Comparison of ENCODE assay signal across 8 cellular contexts in the genomic region with DNA sequence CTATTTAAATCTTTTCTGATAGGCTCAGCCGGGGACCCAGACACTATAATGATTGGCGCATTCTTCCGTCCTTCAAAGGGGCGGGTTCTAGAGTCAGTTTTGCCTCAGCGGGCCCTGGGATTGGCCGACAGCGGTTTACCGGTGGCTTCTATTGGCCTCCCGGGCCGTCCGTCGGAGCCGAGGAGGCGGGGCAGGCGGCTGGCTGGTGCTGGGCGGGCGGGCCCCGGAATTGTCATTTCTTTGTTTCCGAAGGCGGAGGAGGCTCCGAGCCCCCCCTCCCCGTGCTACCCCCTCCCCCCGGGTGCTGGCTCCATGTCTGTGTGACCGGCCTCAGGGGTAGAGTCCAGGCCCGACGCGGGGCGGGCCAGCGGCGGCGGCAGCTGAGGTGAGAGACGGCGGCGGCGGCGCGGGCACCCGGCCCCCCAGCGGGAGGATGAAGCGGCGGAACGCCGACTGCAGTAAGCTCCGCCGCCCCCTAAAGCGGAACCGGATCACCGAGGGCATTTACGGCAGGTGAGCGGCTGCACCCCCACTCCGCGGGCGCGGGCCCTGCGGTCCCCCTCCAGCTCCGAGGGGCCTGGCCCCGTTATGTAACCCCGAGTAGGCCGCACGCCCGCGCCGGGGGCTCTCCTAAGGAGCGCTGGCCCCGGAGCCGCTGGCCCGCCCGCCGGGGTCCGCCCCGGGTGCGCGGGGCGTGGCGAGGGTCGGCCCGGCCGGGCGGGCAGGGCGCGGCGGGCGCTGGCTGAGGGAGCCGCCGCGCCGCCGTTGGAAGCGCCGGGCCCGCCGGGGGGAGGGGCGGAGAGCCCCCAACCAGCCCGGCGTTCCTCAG. TPM values are rescaled to one million over a fixed set of nuclear protein-coding genes. Genes with fewer than 3 reads are reported as not detected.
DNase-seq lines count a peak whose midpoint lies in the region; ATAC-seq and TF ChIP-seq lines count a peak whose summit lies in the region.

A gene with protein sequence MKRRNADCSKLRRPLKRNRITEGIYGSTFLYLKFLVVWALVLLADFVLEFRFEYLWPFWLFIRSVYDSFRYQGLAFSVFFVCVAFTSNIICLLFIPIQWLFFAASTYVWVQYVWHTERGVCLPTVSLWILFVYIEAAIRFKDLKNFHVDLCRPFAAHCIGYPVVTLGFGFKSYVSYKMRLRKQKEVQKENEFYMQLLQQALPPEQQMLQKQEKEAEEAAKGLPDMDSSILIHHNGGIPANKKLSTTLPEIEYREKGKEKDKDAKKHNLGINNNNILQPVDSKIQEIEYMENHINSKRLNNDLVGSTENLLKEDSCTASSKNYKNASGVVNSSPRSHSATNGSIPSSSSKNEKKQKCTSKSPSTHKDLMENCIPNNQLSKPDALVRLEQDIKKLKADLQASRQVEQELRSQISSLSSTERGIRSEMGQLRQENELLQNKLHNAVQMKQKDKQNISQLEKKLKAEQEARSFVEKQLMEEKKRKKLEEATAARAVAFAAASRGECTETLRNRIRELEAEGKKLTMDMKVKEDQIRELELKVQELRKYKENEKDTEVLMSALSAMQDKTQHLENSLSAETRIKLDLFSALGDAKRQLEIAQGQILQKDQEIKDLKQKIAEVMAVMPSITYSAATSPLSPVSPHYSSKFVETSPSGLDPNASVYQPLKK (plus strand): TSS at position 232 of the 829 bp plus-strand sequence. CDS start 202 bp downstream, at position 434.

- POLR2A ChIA-PET in BJ (lab: Charles Lee), result interaction anchor here (0.7 kb wide), 1 partner anchor 141 kb away, joined by 8 read pairs; no protein-coding TSS in a partner anchor

- H3K27me3 ChIP-seq in BJ (ENCODE audit: control insufficient read depth, insufficient read depth, low read length) (no peaks in the 10 kb centered on the region), layer of hippocampus (ENCODE audit: control insufficient read depth, insufficient read depth, low read length) (no peaks in the 10 kb centered on the region)

- H3K4me3 ChIP-seq in BJ (ENCODE audit: low read depth, low read length), result peak within 1 kb of the TSS; percentile 88

- ATAC-seq in GM19372 (IDR thresholded peaks at IDR 0.05; ENCODE audit: low read depth, unreplicated experiment) (peak; percentile 86), HG03521 (IDR thresholded peaks at IDR 0.05; ENCODE audit: unreplicated experiment) (peak; percentile 85)

- TF ChIP-seq CTCF in BJ (IDR thresholded peaks at IDR 0.05; ENCODE audit: insufficient read depth, low read depth, low read length), result no peak

- DNase-seq in BJ (ENCODE audit: low read depth), result peak; percentile 76
- DNase-seq in NCI-H748 (lab: John Stamatoyannopoulos, UW; ENCODE audit: unreplicated experiment), result peak; percentile 93
- DNase-seq in activated CD4-positive, alpha-beta T cell treated with anti-CD3 and anti-CD28 coated beads, Interleukin-2, amount 50 U/mL, for 1 hour, result peak; percentile 96
- DNase-seq in cortex of kidney (lab: John Stamatoyannopoulos, UW), result peak; percentile 69
- peak; percentile 89 to 94 (median 92) for DNase-seq in stimulated activated CD4-positive, alpha-beta T cell treated with anti-CD3 and anti-CD28 coated beads, Interleukin-1b, Interleukin-23, amount 100 ng/mL, for 24 hours (ENCODE audit: low read depth in 4 of 4, low spot score in 1 of 4)

- H3K27ac ChIP-seq in layer of hippocampus (ENCODE audit: low read depth, low read length), result peak within 1 kb of the TSS; percentile 99

- no peaks in the 10 kb centered on the region for H3K36me3 ChIP-seq in BJ (ENCODE audit: control insufficient read depth, insufficient read depth, low read length)

- CTCF ChIA-PET in BJ (lab: Yijun Ruan, JAX), result interaction anchor here (0.6 to 1.6 kb wide), 4 partner anchors 30 to 140 kb away, joined by 3 to 8 read pairs (median 3); no protein-coding TSS in a partner anchor

RNA-seq across cellular contexts. Expression of the gene that starts here (rescaled TPM):
- 9.5 and 12.6 TPM in 2 replicates for polyA plus RNA-seq in BJ (2011; rRNA removed)
- 4.2 and 4.7 TPM in 2 replicates for polyA minus RNA-seq in BJ (2011; rRNA and poly(A)+ RNA removed)

Comparison
In these comparisons a context has a peak if more than half of its experiments do, and no peak if none do; other contexts are left out.
1. Peak in every context shown above with its lines: DNase-seq, ATAC-seq, H3K4me3 ChIP-seq and H3K27ac ChIP-seq.